In genomic region chr5:164941102-164941501, GRCh38 we compare ENCODE assay signal across 19 cellular contexts.
A peak's percentile ranks its signal among the peaks of the same experiment; 100 is the strongest.
DNase-seq lines count a peak whose midpoint lies in the region; ATAC-seq and TF ChIP-seq lines count a peak whose summit lies in the region.
"Had no signal": no experiment of that assay in that cellular context is flagged by ENCODE, and none has a peak within 500 bp of the region (broad histone marks: within the 10 kb centered on the region; RNA-seq: fewer than 3 reads in every experiment).

No MANE protein-coding gene starts in this region.

- H2AFZ ChIP-seq in SK-N-SH (ENCODE audit: low read depth) (no peak overlapping the region), neural progenitor cell (replicated peaks) (peak overlapping the region; percentile 2)
- H2AFZ ChIP-seq: GM23338 had no signal

- H3K9me3 Mint-ChIP-seq in neural progenitor cell: peaks cover 2% of the 10 kb centered on the region
- H3K9me3 Mint-ChIP-seq in naive thymus-derived CD4-positive, alpha-beta T cell: peaks cover 0 to 23% (median 5%) of the 10 kb centered on the region in 11 donors
- H3K9me3 Mint-ChIP-seq: GM23338 had no signal

- intact Hi-C loops in posterior cingulate gyrus (cut with DNase I): no loop called here
- intact Hi-C loops in naive thymus-derived CD4-positive, alpha-beta T cell (cut with micrococcal nuclease): no loop called here

- no peak overlapping the region for H3K4me3 Mint-ChIP-seq in neural progenitor cell
- H3K4me3 Mint-ChIP-seq in naive thymus-derived CD4-positive, alpha-beta T cell: no peak overlapping the region
- H3K4me3 Mint-ChIP-seq: CD4-positive, alpha-beta T cell; GM23338; IgD-negative memory B cell had no signal

- H3K9ac ChIP-seq in SK-N-SH (no peak overlapping the region), neural progenitor cell (no peak overlapping the region)

- H3K4me1 Mint-ChIP-seq in neural progenitor cell: no peaks in the 10 kb centered on the region
- no peaks in the 10 kb centered on the region for H3K4me1 Mint-ChIP-seq in naive thymus-derived CD4-positive, alpha-beta T cell
- H3K4me1 Mint-ChIP-seq: GM23338, IgD-negative memory B cell had no signal

- DNase-seq in SK-N-SH: no peak
- peak; percentile 31 for DNase-seq in amniotic epithelial cell (ENCODE audit: low read depth)
- no peak for DNase-seq in neural progenitor cell (ENCODE audit: low spot score)
- no peak for DNase-seq in HPDE6-E6E7 (ENCODE audit: extremely low spot score)
- no peak for DNase-seq in posterior cingulate gyrus
- no peak for DNase-seq in naive thymus-derived CD4-positive, alpha-beta T cell
- DNase-seq: AML-193; CD4-positive, alpha-beta T cell; DMS79 treated with DMSO at 0.1 percent for 48 hours; HCEC 1CT; KBM-7 had no signal

- H3K27ac ChIP-seq in SK-N-SH (ENCODE audit: low read depth in 2 of 2, low read length in 1 of 2) (no peak overlapping the region), neural progenitor cell (no peak overlapping the region)
- no peak overlapping the region for H3K27ac ChIP-seq in naive thymus-derived CD4-positive, alpha-beta T cell (ENCODE audit: low read depth, low read length)
- H3K27ac ChIP-seq: 22Rv1, A549, C4-2B, HL-60 had no signal

- no peaks in the 10 kb centered on the region for H3K36me3 Mint-ChIP-seq in neural progenitor cell
- no peaks in the 10 kb centered on the region for H3K36me3 Mint-ChIP-seq in naive thymus-derived CD4-positive, alpha-beta T cell

- no peak for ATAC-seq in SK-N-SH treated with all-trans-retinoic acid at 6 μM for 48 hours
- ATAC-seq in naive thymus-derived CD4-positive, alpha-beta T cell: no peak
- ATAC-seq: A549, GM12878, GM23338 had no signal

- H3K27me3 ChIP-seq in SK-N-SH (ENCODE audit: insufficient read depth) (no peaks in the 10 kb centered on the region), neural progenitor cell (no peaks in the 10 kb centered on the region)
- H3K27me3 ChIP-seq in naive thymus-derived CD4-positive, alpha-beta T cell (ENCODE audit: control insufficient read depth in 2 of 2, insufficient read depth in 2 of 2, low read length in 2 of 2): no peaks in the 10 kb centered on the region

- TF ChIP-seq EP300 in SK-N-SH (IDR thresholded peaks at IDR 0.05; ENCODE audit: borderline replicate concordance in 1 of 2, low read depth in 1 of 2, low read length in 1 of 2): no peak

- no peaks in the 10 kb centered on the region for H3K9me3 ChIP-seq in SK-N-SH
- no peaks in the 10 kb centered on the region for H3K9me3 ChIP-seq in neural progenitor cell (ENCODE audit: low read depth)
- H3K9me3 ChIP-seq in naive thymus-derived CD4-positive, alpha-beta T cell (ENCODE audit: control insufficient read depth in 2 of 3, low read length in 3 of 3): no peaks in the 10 kb centered on the region

- CTCF ChIA-PET in SK-N-SH (lab: Yijun Ruan, JAX): interaction anchor here (0.7 kb wide), 1 partner anchor 1567 kb away, joined by 3 read pairs; no protein-coding TSS in a partner anchor
- CTCF ChIA-PET in naive thymus-derived CD4-positive, alpha-beta T cell (lab: Charles Lee): interaction anchor here (0.6 to 0.7 kb wide), 3 partner anchors 25 to 678 kb away, joined by 3 read pairs; no protein-coding TSS in a partner anchor

- H4K20me1 ChIP-seq in SK-N-SH (ENCODE audit: insufficient read depth) (no peaks in the 10 kb centered on the region), neural progenitor cell (ENCODE audit: low read depth) (no peaks in the 10 kb centered on the region)

- H3K27me3 Mint-ChIP-seq in neural progenitor cell (ENCODE audit: insufficient read depth, low read depth): no peaks in the 10 kb centered on the region
- no peaks in the 10 kb centered on the region for H3K27me3 Mint-ChIP-seq in naive thymus-derived CD4-positive, alpha-beta T cell
- H3K27me3 Mint-ChIP-seq: CD4-positive, alpha-beta T cell; IgD-negative memory B cell had no signal

- WGBS in SK-N-SH (ENCODE audit: low lambda C conversion rate): 22% methylated on average over 4 of the region's 4 CpGs

- TF ChIP-seq CTCF in SK-N-SH (IDR thresholded peaks at IDR 0.05): no peak
- TF ChIP-seq CTCF in neural progenitor cell (IDR thresholded peaks at IDR 0.05): no peak

- no peaks in the 10 kb centered on the region for H3K9me2 ChIP-seq in SK-N-SH

- POLR2A ChIA-PET in SK-N-SH (lab: Yijun Ruan, JAX): no interaction called here
- POLR2A ChIA-PET in naive thymus-derived CD4-positive, alpha-beta T cell (lab: Charles Lee): no interaction called here

- H3K27ac Mint-ChIP-seq in neural progenitor cell: no peak overlapping the region
- no peak overlapping the region for H3K27ac Mint-ChIP-seq in naive thymus-derived CD4-positive, alpha-beta T cell
- H3K27ac Mint-ChIP-seq: CD4-positive, alpha-beta T cell; GM23338; IgD-negative memory B cell had no signal

- H3K4me1 ChIP-seq in SK-N-SH (ENCODE audit: control insufficient read depth in 1 of 2, insufficient read depth in 2 of 2, low read depth in 1 of 2, low read length in 1 of 2) (no peaks in the 10 kb centered on the region), neural progenitor cell (no peaks in the 10 kb centered on the region)
- H3K4me1 ChIP-seq in naive thymus-derived CD4-positive, alpha-beta T cell (ENCODE audit: control insufficient read depth in 2 of 2, insufficient read depth in 2 of 2, low read length in 2 of 2): no peaks in the 10 kb centered on the region
- H3K4me1 ChIP-seq: A549 had no signal

- H3K36me3 ChIP-seq in SK-N-SH (replicated peaks in 1 of 2; ENCODE audit: control insufficient read depth in 1 of 2, insufficient read depth in 2 of 2, low read length in 1 of 2) (no peaks in the 10 kb centered on the region), neural progenitor cell (no peaks in the 10 kb centered on the region)
- H3K36me3 ChIP-seq in naive thymus-derived CD4-positive, alpha-beta T cell (ENCODE audit: control insufficient read depth in 2 of 3, insufficient read depth in 3 of 3, low read length in 3 of 3): no peaks in the 10 kb centered on the region

- TF ChIP-seq RAD21 in SK-N-SH (IDR thresholded peaks at IDR 0.05; ENCODE audit: low read length): no peak

- H3K4me3 ChIP-seq in SK-N-SH (ENCODE audit: low read depth in 2 of 2, low read length in 1 of 2) (no peak overlapping the region), neural progenitor cell (no peak overlapping the region)
- no peak overlapping the region for H3K4me3 ChIP-seq in naive thymus-derived CD4-positive, alpha-beta T cell (ENCODE audit: low read length)
- H3K4me3 ChIP-seq: A549, GM12878, GM23338 had no signal

- H3F3A ChIP-seq in SK-N-SH (replicated peaks; ENCODE audit: insufficient read depth) (no peaks in the 10 kb centered on the region), neural progenitor cell (ENCODE audit: low read depth) (no peaks in the 10 kb centered on the region)

- H3K79me2 ChIP-seq in SK-N-SH (ENCODE audit: insufficient read depth) (no peaks in the 10 kb centered on the region), neural progenitor cell (ENCODE audit: low read depth) (no peaks in the 10 kb centered on the region)

- no peak overlapping the region for H3K4me2 ChIP-seq in SK-N-SH
- H3K4me2 ChIP-seq in neural progenitor cell: no peak overlapping the region
- H3K4me2 ChIP-seq: A549, GM23338 had no signal

TF ChIP-seq in SK-N-SH treated with all-trans-retinoic acid at 6 μM for 48 hours, 23 proteins besides CTCF, POLR2A, EP300 and RAD21 (continues in another document):
- TF ChIP-seq CSRNP3 (CRISPR knock-in tag; IDR thresholded peaks at IDR 0.05) (no peak), ZNF8 (CRISPR knock-in tag; IDR thresholded peaks at IDR 0.05) (no peak)

TF ChIP-seq in SK-N-SH, 30 proteins besides CTCF, POLR2A, EP300 and RAD21:
- TF ChIP-seq CHD2 (IDR thresholded peaks at IDR 0.05; ENCODE audit: low read length, partially characterized antibody) (no peak), POLR2AphosphoS5 (IDR thresholded peaks at IDR 0.05; ENCODE audit: low read depth, low read length) (no peak), EZH2phosphoT487 (IDR thresholded peaks at IDR 0.05; ENCODE audit: borderline replicate concordance, low read depth) (no peak), TCF12 (IDR thresholded peaks at IDR 0.05) (no peak), ELF1 (IDR thresholded peaks at IDR 0.05) (no peak), USF2 (IDR thresholded peaks at IDR 0.05; ENCODE audit: borderline replicate concordance, low read depth, low read length) (no peak), FOSL2 (IDR thresholded peaks at IDR 0.05; ENCODE audit: borderline replicate concordance, low read depth) (no peak), RXRA (IDR thresholded peaks at IDR 0.05; ENCODE audit: borderline replicate concordance, low read depth) (no peak), ZBTB33 (IDR thresholded peaks at IDR 0.05; ENCODE audit: borderline replicate concordance, low read depth) (no peak), SIN3A (IDR thresholded peaks at IDR 0.05; ENCODE audit: borderline replicate concordance, low read depth, low read length) (no peak)
